27 cellular contexts compared by ENCODE assay signal in genomic region chr14:87705439-87705896, GRCh38.
A peak's percentile ranks its signal among the peaks of the same experiment; 100 is the strongest.
DNase-seq lines count a peak whose midpoint lies in the region; TF ChIP-seq lines count a peak whose summit lies in the region.
"Had no signal": no experiment of that assay in that cellular context is flagged by ENCODE, and none has a peak within 500 bp of the region (broad histone marks: within the 10 kb centered on the region; RNA-seq: fewer than 3 reads in every experiment).

No MANE protein-coding gene starts in this region.

- no peak overlapping the region for H3K9ac ChIP-seq in BLaER1 treated with 17β-estradiol and CSF1 and Interleukin-3, amounts not matched to agents 10 nM and 100 nM
- H3K9ac ChIP-seq: neural progenitor cell had no signal

- peak overlapping the region in 3 of 11 experiments; percentile 9 to 54 (median 35); a peak in 3 of 22 replicates for H3K27ac ChIP-seq in BLaER1 treated with 17β-estradiol and CSF1 and Interleukin-3, amounts not matched to agents 10 nM and 100 nM
- H3K27ac ChIP-seq: neural progenitor cell, sigmoid colon, SK-N-MC, suprapubic skin had no signal

- H3K27me3 ChIP-seq in BLaER1 treated with 17β-estradiol and CSF1 and Interleukin-3, amounts not matched to agents 10 nM and 100 nM, result no peaks in the 10 kb centered on the region
- H3K27me3 ChIP-seq: neural progenitor cell, sigmoid colon, suprapubic skin had no signal

- peaks cover 7 to 17% (median 11%) of the 10 kb centered on the region in 10 experiments; a peak in 16 of 20 replicates for H3K4me1 ChIP-seq in BLaER1 treated with 17β-estradiol and CSF1 and Interleukin-3, amounts not matched to agents 10 nM and 100 nM
- H3K4me1 ChIP-seq: neural progenitor cell, sigmoid colon, suprapubic skin had no signal

- no peak overlapping the region for H3K4me3 Mint-ChIP-seq in neural crest cell
- H3K4me3 Mint-ChIP-seq: activated CD4-positive, alpha-beta T cell treated with anti-CD3 and anti-CD28 coated beads for 36 hours; activated CD8-positive, alpha-beta T cell treated with anti-CD3 and anti-CD28 coated beads, Interleukin-2, amount 10 ng/mL, durations not matched to agents 7 days and 5 days; activated naive CD8-positive, alpha-beta T cell; CD8-positive, alpha-beta memory T cell; H9; neural progenitor cell; stimulated activated effector memory CD8-positive, alpha-beta T cell treated with anti-CD3 and anti-CD28 coated beads, Interleukin-12 subunit alpha, Interleukin-12 subunit beta, amount 100 ng/mL, for 72 hours; T-helper 1 cell treated with Interleukin-12 subunit alpha and Interleukin-12 subunit beta and Interleukin-4 antibody, amounts not matched to agents 30 μg/mL and 1 μg/mL, for 36 hours had no signal

- H3K36me3 Mint-ChIP-seq in neural crest cell (ENCODE audit: low read depth), result no peaks in the 10 kb centered on the region
- H3K36me3 Mint-ChIP-seq: activated naive CD8-positive, alpha-beta T cell; CD8-positive, alpha-beta memory T cell; neural progenitor cell; stimulated activated effector memory CD8-positive, alpha-beta T cell treated with anti-CD3 and anti-CD28 coated beads, Interleukin-12 subunit alpha, Interleukin-12 subunit beta, amount 100 ng/mL, for 72 hours had no signal

- DNase-seq in HS-5 (ENCODE audit: low read depth) (peak; percentile 4), fibroblast of the aortic adventitia (ENCODE audit: low read depth) (peak; percentile 66), neural crest cell (ENCODE audit: low read depth, low spot score) (no peak), NCI-H82 treated with DMSO at 0.1 percent for 48 hours (lab: John Stamatoyannopoulos, UW; ENCODE audit: unreplicated experiment) (no peak), NCI-H187 (lab: John Stamatoyannopoulos, UW) (no peak), CD1c-positive myeloid dendritic cell (ENCODE audit: extremely low spot score) (no peak)
- DNase-seq: activated CD4-positive, alpha-beta T cell treated with anti-CD3 and anti-CD28 coated beads for 36 hours; activated CD8-positive, alpha-beta T cell treated with anti-CD3 and anti-CD28 coated beads, Interleukin-2, amount 10 ng/mL, durations not matched to agents 7 days and 5 days; AML-193; CD8-positive, alpha-beta memory T cell; central memory CD4-positive, alpha-beta T cell; H9; Karpas-422; kidney glomerular epithelial cell; NCI-H1436; NCI-H774; RPMI8226; sigmoid colon; stimulated activated CD4-positive, alpha-beta T cell treated with anti-CD3 and anti-CD28 coated beads, Interleukin-4, amount 100 ng/mL, for 24 hours had no signal

- peak overlapping the region; percentile 13 to 68 (median 29); a peak in 17 of 22 replicates for H3K4me2 ChIP-seq in BLaER1 treated with 17β-estradiol and CSF1 and Interleukin-3, amounts not matched to agents 10 nM and 100 nM
- H3K4me2 ChIP-seq: neural progenitor cell had no signal

- no peaks in the 10 kb centered on the region for H3K36me3 ChIP-seq in BLaER1 treated with 17β-estradiol and CSF1 and Interleukin-3, amounts not matched to agents 10 nM and 100 nM
- H3K36me3 ChIP-seq: neural progenitor cell, sigmoid colon, suprapubic skin had no signal

- no peak overlapping the region for H3K4me3 ChIP-seq in BLaER1 treated with 17β-estradiol and CSF1 and Interleukin-3, amounts not matched to agents 10 nM and 100 nM
- H3K4me3 ChIP-seq in fibroblast of the aortic adventitia (ENCODE audit: low read depth, low read length), result no peak overlapping the region
- H3K4me3 ChIP-seq: neural progenitor cell, sigmoid colon, SK-N-MC, suprapubic skin had no signal

- H3K27ac Mint-ChIP-seq in neural crest cell (ENCODE audit: unreplicated experiment), result peak overlapping the region; percentile 91
- H3K27ac Mint-ChIP-seq: activated CD4-positive, alpha-beta T cell treated with anti-CD3 and anti-CD28 coated beads for 36 hours; activated CD8-positive, alpha-beta T cell treated with anti-CD3 and anti-CD28 coated beads, Interleukin-2, amount 10 ng/mL, durations not matched to agents 7 days and 5 days; activated naive CD8-positive, alpha-beta T cell; activated T-helper 2 cell treated with anti-CD3 and anti-CD28 coated beads, Interferon-gamma antibody, Interleukin-2, Interleukin-4, amounts not matched to agents 10 μg/mL and 5 μg/mL and 100 μg/mL, durations not matched to agents 14 hours and 24 hours and 36 hours; CD8-positive, alpha-beta memory T cell; H9; neural progenitor cell; stimulated activated effector memory CD8-positive, alpha-beta T cell treated with anti-CD3 and anti-CD28 coated beads, Interleukin-12 subunit alpha, Interleukin-12 subunit beta, amount 100 ng/mL, for 72 hours; T-helper 1 cell treated with Interleukin-12 subunit alpha and Interleukin-12 subunit beta and Interleukin-4 antibody, amounts not matched to agents 30 μg/mL and 1 μg/mL, for 36 hours had no signal

- H4K20me1 ChIP-seq in BLaER1 treated with 17β-estradiol and CSF1 and Interleukin-3, amounts not matched to agents 10 nM and 100 nM, result no peaks in the 10 kb centered on the region

- peaks cover 2% of the 10 kb centered on the region for H3K27me3 Mint-ChIP-seq in neural crest cell (ENCODE audit: low read depth)
- H3K27me3 Mint-ChIP-seq: activated CD4-positive, alpha-beta T cell treated with anti-CD3 and anti-CD28 coated beads for 36 hours had no signal

- no peaks in the 10 kb centered on the region for H3K9me3 ChIP-seq in BLaER1 treated with 17β-estradiol and CSF1 and Interleukin-3, amounts not matched to agents 10 nM and 100 nM (replicated peaks in 1 of 11)
- H3K9me3 ChIP-seq: sigmoid colon, suprapubic skin had no signal

- TF ChIP-seq CTCF in fibroblast of the aortic adventitia (IDR thresholded peaks at IDR 0.05; ENCODE audit: insufficient read depth, low read length) (no peak), neural crest cell (conservative IDR thresholded peaks at IDR 0.05) (no peak)

- no peaks in the 10 kb centered on the region for H3K4me1 Mint-ChIP-seq in neural crest cell
- H3K4me1 Mint-ChIP-seq: activated CD4-positive, alpha-beta T cell treated with anti-CD3 and anti-CD28 coated beads for 36 hours; CD8-positive, alpha-beta memory T cell; H9; neural progenitor cell; stimulated activated effector memory CD8-positive, alpha-beta T cell treated with anti-CD3 and anti-CD28 coated beads, Interleukin-12 subunit alpha, Interleukin-12 subunit beta, amount 100 ng/mL, for 72 hours had no signal

- peaks cover 12% of the 10 kb centered on the region for H3K9me3 Mint-ChIP-seq in neural crest cell
- H3K9me3 Mint-ChIP-seq: activated T-helper 2 cell treated with anti-CD3 and anti-CD28 coated beads, Interferon-gamma antibody, Interleukin-2, Interleukin-4, amounts not matched to agents 10 μg/mL and 5 μg/mL and 100 μg/mL, durations not matched to agents 14 hours and 24 hours and 36 hours; neural progenitor cell; T-helper 1 cell treated with Interleukin-12 subunit alpha and Interleukin-12 subunit beta and Interleukin-4 antibody, amounts not matched to agents 30 μg/mL and 1 μg/mL, for 36 hours had no signal

Comparison
In these comparisons a context has a peak if more than half of its experiments do, and no peak if none do; other contexts are left out.
1. DNase-seq: peak in HS-5 (single experiment) and fibroblast of the aortic adventitia (single experiment); none in neural crest cell (single experiment), NCI-H82 treated with DMSO at 0.1 percent for 48 hours (single experiment), NCI-H187 (0 of 2) and CD1c-positive myeloid dendritic cell (single experiment).